ENCODE assay signal across 8 cellular contexts in the genomic region with DNA sequence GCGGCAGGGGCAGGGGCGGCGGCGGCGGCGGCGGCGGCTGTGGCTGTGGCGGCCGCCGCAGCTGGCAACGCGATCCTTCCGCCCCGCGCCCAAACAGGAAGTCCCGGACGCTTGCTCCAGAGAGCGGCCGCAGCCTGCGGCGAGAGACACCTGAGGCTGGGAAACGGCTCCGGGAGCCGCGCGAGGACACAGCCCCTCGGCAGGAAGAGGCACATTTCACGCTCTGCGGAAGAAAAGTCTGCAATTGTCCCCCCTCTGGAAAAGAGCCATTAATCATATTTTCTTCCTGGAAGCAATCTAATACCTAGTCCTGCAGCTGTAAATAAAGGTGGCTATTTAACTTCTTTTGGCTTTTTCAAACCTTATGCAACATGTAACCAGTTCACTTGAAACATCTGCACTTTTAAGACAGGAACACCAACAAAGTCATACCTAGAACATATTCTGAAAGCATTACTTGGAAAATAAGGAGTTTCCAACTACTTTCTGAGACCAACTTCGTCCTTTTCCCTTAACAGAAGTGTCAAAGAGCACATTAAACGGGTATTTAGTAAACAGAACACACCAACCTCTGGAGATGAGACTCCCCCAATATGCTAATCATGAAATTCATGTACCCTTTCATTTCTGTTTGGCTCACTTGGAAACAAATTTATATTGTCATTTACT.
A peak's percentile ranks its signal among the peaks of the same experiment; 100 is the strongest.
DNase-seq lines count a peak whose midpoint lies in the region; ATAC-seq and TF ChIP-seq lines count a peak whose summit lies in the region.

No MANE protein-coding gene starts in this region.

- DNase-seq in SKM-1 treated with dmso at 0.1 percent for 144 hours (lab: John Stamatoyannopoulos, UW; ENCODE audit: unreplicated experiment), result peak; percentile 48
- DNase-seq in foreskin fibroblast, result no peak
- peak; percentile 30 for DNase-seq in renal cortical epithelial cell (ENCODE audit: low read depth)
- DNase-seq in activated effector memory CD4-positive, alpha-beta T cell treated with anti-CD3 and anti-CD28 coated beads, Interleukin-2, amount 50 U/mL, for 16 hours, result no peak
- no peak for DNase-seq in ureter (ENCODE audit: low spot score)

- ATAC-seq in GM18505 (IDR thresholded peaks at IDR 0.05; ENCODE audit: unreplicated experiment), result no peak
- ATAC-seq in GM18858 (IDR thresholded peaks at IDR 0.05; ENCODE audit: unreplicated experiment), result no peak

- peak overlapping the region; percentile 98 for H3K27ac ChIP-seq in 22Rv1

- H3K4me3 ChIP-seq in foreskin fibroblast (ENCODE audit: low read depth in 1 of 2, low read length in 2 of 2), result peak overlapping the region; percentile 95 to 99

- peak; percentile 40 for TF ChIP-seq POLR2A in GM18505 (IDR thresholded peaks at IDR 0.05; ENCODE audit: borderline replicate concordance, extremely low read depth, insufficient read depth, insufficient read length)

- TF ChIP-seq CTCF in 22Rv1 (IDR thresholded peaks at IDR 0.05), result no peak
- TF ChIP-seq CTCF in foreskin fibroblast (IDR thresholded peaks at IDR 0.05; ENCODE audit: low read depth, low read length), result no peak

Comparison
In these comparisons a context has a peak if more than half of its experiments do, and no peak if none do; other contexts are left out.
1. DNase-seq: peak in SKM-1 treated with dmso at 0.1 percent for 144 hours (single experiment) and renal cortical epithelial cell (single experiment); none in foreskin fibroblast (0 of 2), activated effector memory CD4-positive, alpha-beta T cell treated with anti-CD3 and anti-CD28 coated beads, Interleukin-2, amount 50 U/mL, for 16 hours (single experiment) and ureter (single experiment).